26 cellular contexts compared by ENCODE assay signal in the genomic region with DNA sequence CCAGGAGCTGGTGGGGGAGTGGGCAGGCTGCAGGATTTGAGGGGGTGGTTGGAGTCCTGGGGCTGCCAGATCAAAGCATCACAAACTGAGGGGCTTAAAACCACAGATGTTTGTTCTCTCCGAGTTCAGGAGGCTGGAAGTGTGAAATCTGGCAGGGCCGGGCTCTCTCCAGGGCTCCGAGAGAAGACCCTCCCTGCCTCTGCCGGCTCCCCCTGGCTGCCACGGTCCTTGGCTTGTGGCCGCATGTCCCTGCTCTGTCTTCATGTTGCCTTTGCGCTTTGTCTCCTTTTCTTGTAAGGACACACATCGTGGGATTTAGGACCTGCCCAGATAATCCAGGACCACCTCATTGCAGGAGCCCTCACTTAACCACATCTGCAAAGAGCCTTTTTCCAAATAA.
A peak's percentile ranks its signal among the peaks of the same experiment; 100 is the strongest.
DNase-seq lines count a peak whose midpoint lies in the region; ATAC-seq, FAIRE-seq and TF ChIP-seq lines count a peak whose summit lies in the region.
"Had no signal": no experiment of that assay in that cellular context is flagged by ENCODE, and none has a peak within 500 bp of the region (broad histone marks: within the 10 kb centered on the region; RNA-seq: fewer than 3 reads in every experiment).

No MANE protein-coding gene starts in this region.

- H3K79me2 ChIP-seq in GM23338 (replicated peaks; ENCODE audit: insufficient read depth) (no peaks in the 10 kb centered on the region), mesendoderm (ENCODE audit: control insufficient read depth, insufficient read depth, low read length) (no peaks in the 10 kb centered on the region)

- no peak overlapping the region for H3K4me3 ChIP-seq in GM23338
- no peak overlapping the region for H3K4me3 ChIP-seq in SJCRH30
- H3K4me3 ChIP-seq in mesendoderm (ENCODE audit: low read length), result no peak overlapping the region
- H3K4me3 ChIP-seq in skeletal muscle tissue (ENCODE audit: low read length in 3 of 3), result no peak overlapping the region
- H3K4me3 ChIP-seq in pancreas, result no peak overlapping the region
- H3K4me3 ChIP-seq in spleen, result no peak overlapping the region
- H3K4me3 ChIP-seq: breast epithelium, GM12878, upper lobe of right lung had no signal

- H2BK120ac ChIP-seq in mesendoderm (ENCODE audit: low read depth, low read length), result no peak overlapping the region

- H4K20me1 ChIP-seq in GM23338 (replicated peaks; ENCODE audit: insufficient read depth), result no peaks in the 10 kb centered on the region

- FAIRE-seq in pancreas (lab: Jason Lieb, UNC), result no peak
- FAIRE-seq: GM12878, islet of Langerhans had no signal

- H4K8ac ChIP-seq in mesendoderm (ENCODE audit: low read depth, low read length), result no peak overlapping the region

- no peak overlapping the region for H3K4ac ChIP-seq in mesendoderm (ENCODE audit: low read depth, low read length)

- H3K27me3 ChIP-seq in GM23338 (ENCODE audit: insufficient read depth), result no peaks in the 10 kb centered on the region
- H3K27me3 ChIP-seq in SJCRH30, result no peaks in the 10 kb centered on the region
- no peaks in the 10 kb centered on the region for H3K27me3 ChIP-seq in mesendoderm (ENCODE audit: insufficient read depth, low read length, poor library complexity)
- no peaks in the 10 kb centered on the region for H3K27me3 ChIP-seq in skeletal muscle tissue (ENCODE audit: control insufficient read depth in 3 of 3, insufficient read depth in 3 of 3, low read length in 3 of 3)
- no peaks in the 10 kb centered on the region for H3K27me3 ChIP-seq in pancreas
- H3K27me3 ChIP-seq in spleen (replicated peaks in 1 of 7), result no peaks in the 10 kb centered on the region
- H3K27me3 ChIP-seq: breast epithelium, upper lobe of right lung had no signal

- no peaks in the 10 kb centered on the region for H3K79me1 ChIP-seq in mesendoderm (ENCODE audit: low read length)

- H3K27ac ChIP-seq in GM23338 (ENCODE audit: low read depth), result no peak overlapping the region
- peak overlapping the region; percentile 59 for H3K27ac ChIP-seq in SJCRH30
- no peak overlapping the region for H3K27ac ChIP-seq in mesendoderm (ENCODE audit: low read depth, low read length)
- no peak overlapping the region for H3K27ac ChIP-seq in skeletal muscle tissue (ENCODE audit: low read depth, low read length)
- H3K27ac ChIP-seq in pancreas, result no peak overlapping the region
- no peak overlapping the region for H3K27ac ChIP-seq in spleen
- H3K27ac ChIP-seq: upper lobe of right lung had no signal

- H3K27me3 Mint-ChIP-seq in GM23338 (ENCODE audit: insufficient read depth, low read depth, poor library complexity), result peaks cover 19% of the 10 kb centered on the region
- H3K27me3 Mint-ChIP-seq: activated naive CD8-positive, alpha-beta T cell had no signal

- peaks cover 29% of the 10 kb centered on the region for H3K4me1 Mint-ChIP-seq in GM23338
- H3K4me1 Mint-ChIP-seq: CD14-positive monocyte; naive thymus-derived CD4-positive, alpha-beta T cell had no signal

- no peak overlapping the region for H3K27ac Mint-ChIP-seq in GM23338
- H3K27ac Mint-ChIP-seq: activated naive CD8-positive, alpha-beta T cell; CD14-positive monocyte; naive thymus-derived CD4-positive, alpha-beta T cell had no signal

- intact Hi-C loops in pancreas (cut with DNase I), result no loop called here
- intact Hi-C loops in spleen (cut with DNase I; ENCODE audit: low total_unique reads), result no loop called here

- no peak overlapping the region for H2BK5ac ChIP-seq in mesendoderm (ENCODE audit: low read length)

- H3K36me3 Mint-ChIP-seq in GM23338 (ENCODE audit: low read depth), result no peaks in the 10 kb centered on the region
- H3K36me3 Mint-ChIP-seq: activated naive CD8-positive, alpha-beta T cell; CD14-positive monocyte; naive thymus-derived CD4-positive, alpha-beta T cell had no signal

- no peak overlapping the region for H4K5ac ChIP-seq in mesendoderm (ENCODE audit: low read length)

- H3K9me3 ChIP-seq in SJCRH30 (replicated peaks), result no peaks in the 10 kb centered on the region
- H3K9me3 ChIP-seq in skeletal muscle tissue (ENCODE audit: control insufficient read depth in 3 of 3, low read length in 3 of 3), result no peaks in the 10 kb centered on the region
- H3K9me3 ChIP-seq in pancreas, result no peaks in the 10 kb centered on the region
- H3K9me3 ChIP-seq in spleen, result no peaks in the 10 kb centered on the region
- H3K9me3 ChIP-seq: breast epithelium, upper lobe of right lung had no signal

- H3K4me1 ChIP-seq in GM23338 (ENCODE audit: insufficient read depth) (0 out of 2 replicates have a peak, but pooled peaks cover 5% of the 10 kb centered on the region), SJCRH30 (peaks cover 38% of the 10 kb centered on the region), mesendoderm (ENCODE audit: control insufficient read depth, low read depth, low read length) (peaks cover 6% of the 10 kb centered on the region), skeletal muscle tissue (ENCODE audit: control insufficient read depth in 3 of 3, insufficient read depth in 3 of 3, low read length in 3 of 3) (peaks cover 20 to 35% (median 28%) of the 10 kb centered on the region in 3 donors), pancreas (peaks cover 0 to 7% (median 7%) of the 10 kb centered on the region in 3 donors), spleen (peaks cover 0 to 34% (median 12%) of the 10 kb centered on the region in 6 donors)
- H3K4me1 ChIP-seq: breast epithelium, upper lobe of right lung had no signal

- TF ChIP-seq POLR2A in spleen (IDR thresholded peaks at IDR 0.05), result no peak

- no peak overlapping the region for H3K23ac ChIP-seq in mesendoderm (ENCODE audit: low read length)

- H3K9me3 Mint-ChIP-seq in GM23338, result no peaks in the 10 kb centered on the region
- H3K9me3 Mint-ChIP-seq: CD14-positive monocyte; naive thymus-derived CD4-positive, alpha-beta T cell had no signal

- H2AFZ ChIP-seq in GM23338, result no peak overlapping the region

- peak overlapping the region; percentile 27 for H3K56ac ChIP-seq in mesendoderm (ENCODE audit: low read length)

- ATAC-seq in GM23338 (peak; percentile 17), GM21576 (IDR thresholded peaks at IDR 0.05; ENCODE audit: unreplicated experiment) (no peak), pancreas (no peak)
- ATAC-seq: GM12878; HCT116; left ventricle myocardium superior; naive thymus-derived CD4-positive, alpha-beta T cell; upper lobe of right lung had no signal

- H2AK5ac ChIP-seq in mesendoderm (ENCODE audit: low read length), result no peak overlapping the region

- TF ChIP-seq CTCF in GM23338 (conservative IDR thresholded peaks at IDR 0.05; ENCODE audit: low read depth in 2 of 2) (peak; percentile 12 to 46; a peak in 2 of 4 replicates), pancreas (IDR thresholded peaks at IDR 0.05) (no peak), spleen (IDR thresholded peaks at IDR 0.05 in 8 of 11, conservative IDR thresholded peaks at IDR 0.05 in 3 of 11) (no peak)

- WGBS in mesendoderm (ENCODE audit: extremely low coverage, insufficient coverage, low lambda C conversion rate), result no CpG with 5 or more reads among the region's 8 CpGs
- 90 to 94% methylated on average over 8 of the region's 8 CpGs for WGBS in pancreas, 2 donors
- WGBS in spleen, 5 donors, result 82 to 93% (median 86%) methylated on average over 8 of the region's 8 CpGs

- H3K36me3 ChIP-seq in GM23338 (ENCODE audit: insufficient read depth) (no peaks in the 10 kb centered on the region), SJCRH30 (no peaks in the 10 kb centered on the region), mesendoderm (ENCODE audit: control insufficient read depth, insufficient read depth, low read length) (no peaks in the 10 kb centered on the region), skeletal muscle tissue (ENCODE audit: control insufficient read depth in 3 of 3, insufficient read depth in 3 of 3, low read length in 3 of 3) (no peaks in the 10 kb centered on the region), pancreas (no peaks in the 10 kb centered on the region), spleen (no peaks in the 10 kb centered on the region)
- H3K36me3 ChIP-seq: breast epithelium, upper lobe of right lung had no signal

- H3K18ac ChIP-seq in mesendoderm (ENCODE audit: low read length), result no peak overlapping the region

- no peak overlapping the region; the same call in 2 of the 3 replicates for H3K4me3 Mint-ChIP-seq in GM23338
- H3K4me3 Mint-ChIP-seq: activated naive CD8-positive, alpha-beta T cell; naive thymus-derived CD4-positive, alpha-beta T cell had no signal

- no peaks in the 10 kb centered on the region for H3K9me2 ChIP-seq in GM23338 (ENCODE audit: insufficient read depth)

- H3F3A ChIP-seq in GM23338 (replicated peaks; ENCODE audit: low read depth), result no peaks in the 10 kb centered on the region

- H2BK15ac ChIP-seq in mesendoderm (replicated peaks; ENCODE audit: low read depth), result no peak overlapping the region

- H3K9ac ChIP-seq in mesendoderm (ENCODE audit: low read length) (no peak overlapping the region), skeletal muscle tissue (ENCODE audit: low read depth in 1 of 3, low read length in 3 of 3) (peak overlapping the region in 2 of 3 donors; percentile 20 to 33)

- DNase-seq in GM23338 (ENCODE audit: low spot score) (peak; percentile 43), SJCRH30 (no peak), mesendoderm (peak; percentile 55), globus pallidus (ENCODE audit: low spot score) (no peak), pancreas (no peak), spleen (no peak)
- DNase-seq: activated CD4-positive, alpha-beta T cell treated with anti-CD3 and anti-CD28 coated beads, Interleukin-2, amount 50 U/mL, for 1 hour; activated CD4-positive, CD25-positive, alpha-beta regulatory T cell; activated effector memory CD4-positive, alpha-beta T cell treated with Interleukin-2 at 50 U/mL for 16 hours; activated T-cell treated with anti-CD3 and anti-CD28 coated beads, Interleukin-2, amount 50 U/mL, for 1 hour; Calu3; IMR-90; left ventricle myocardium superior; midbrain; naive thymus-derived CD4-positive, alpha-beta T cell; NCI-H510A treated with DMSO at 0.1 percent for 48 hours; stimulated activated naive CD4-positive, alpha-beta T cell; upper lobe of right lung had no signal

- no peak overlapping the region for H3K4me2 ChIP-seq in GM23338
- H3K4me2 ChIP-seq in mesendoderm (ENCODE audit: low read length), result no peak overlapping the region

Comparison
In these comparisons a context has a peak if more than half of its experiments do, and no peak if none do; other contexts are left out.
1. DNase-seq: peak in GM23338 (single experiment) and mesendoderm (single experiment); none in SJCRH30 (0 of 2), globus pallidus (single experiment), pancreas (0 of 6) and spleen (single experiment).
2. CTCF ChIP-seq: peak in GM23338 (2 of 2); none in pancreas (0 of 4) and spleen (0 of 11).